Comparison of ENCODE assay signal across 15 cellular contexts in genomic region chr20:62176866-62177265, GRCh38. TPM values are rescaled to one million over a fixed set of nuclear protein-coding genes. Genes with fewer than 3 reads are reported as not detected.
DNase-seq lines count a peak whose midpoint lies in the region; ATAC-seq and TF ChIP-seq lines count a peak whose summit lies in the region.
"Had no signal": no experiment of that assay in that cellular context is flagged by ENCODE, and none has a peak within 500 bp of the region (broad histone marks: within the 10 kb centered on the region; RNA-seq: fewer than 3 reads in every experiment).

No MANE protein-coding gene starts in this region.

- no peaks in the 10 kb centered on the region for H3K9me3 Mint-ChIP-seq in activated naive CD4-positive, alpha-beta T cell treated with anti-CD3 and anti-CD28 coated beads, Interleukin-2, amount 10 ng/mL, durations not matched to agents 7 days and 5 days
- H3K9me3 Mint-ChIP-seq in effector memory CD8-positive, alpha-beta T cell: no peaks in the 10 kb centered on the region
- H3K9me3 Mint-ChIP-seq: CD14-positive monocyte; CD8-positive, alpha-beta T cell; GM23338; H9 had no signal

- no peak overlapping the region for H3K27ac Mint-ChIP-seq in activated naive CD4-positive, alpha-beta T cell treated with anti-CD3 and anti-CD28 coated beads, Interleukin-2, amount 10 ng/mL, durations not matched to agents 7 days and 5 days
- no peak overlapping the region for H3K27ac Mint-ChIP-seq in effector memory CD8-positive, alpha-beta T cell
- H3K27ac Mint-ChIP-seq: CD8-positive, alpha-beta T cell; GM23338 had no signal

- H3K4me1 ChIP-seq in left ventricle myocardium inferior: peaks cover 4% of the 10 kb centered on the region
- H3K4me1 ChIP-seq in RWPE2 (ENCODE audit: insufficient read depth, poor library complexity, severe bottlenecking): peaks cover 3% of the 10 kb centered on the region
- H3K4me1 ChIP-seq in right lobe of liver: peaks cover 0 to 34% (median 2%) of the 10 kb centered on the region in 4 donors

- TF ChIP-seq CTCF in left ventricle myocardium inferior (IDR thresholded peaks at IDR 0.05; ENCODE audit: borderline replicate concordance) (no peak), RWPE2 (IDR thresholded peaks at IDR 0.05; ENCODE audit: poor library complexity, severe bottlenecking) (no peak), right lobe of liver (IDR thresholded peaks at IDR 0.05) (no peak)

- peaks cover 4% of the 10 kb centered on the region for H3K4me1 Mint-ChIP-seq in activated naive CD4-positive, alpha-beta T cell treated with anti-CD3 and anti-CD28 coated beads, Interleukin-2, amount 10 ng/mL, durations not matched to agents 7 days and 5 days
- peaks cover 0 to 1% of the 10 kb centered on the region in 2 donors for H3K4me1 Mint-ChIP-seq in effector memory CD8-positive, alpha-beta T cell (ENCODE audit: low read depth in 2 of 2)

- intact Hi-C loops in left ventricle myocardium superior (cut with micrococcal nuclease) (no loop called here), left ventricle myocardium inferior (cut with micrococcal nuclease) (no loop called here), right lobe of liver (cut with DNase I) (no loop called here)

- H3K27ac ChIP-seq in left ventricle myocardium inferior (replicated peaks) (no peak overlapping the region), RWPE2 (ENCODE audit: poor library complexity, severe bottlenecking) (no peak overlapping the region), right lobe of liver (peak overlapping the region; percentile 95 to 99 (median 97))

- H3K27me3 ChIP-seq in left ventricle myocardium inferior (ENCODE audit: low read depth): no peaks in the 10 kb centered on the region
- H3K27me3 ChIP-seq in RWPE2 (ENCODE audit: insufficient read depth, poor library complexity, severe bottlenecking): no peaks in the 10 kb centered on the region
- H3K27me3 ChIP-seq in right lobe of liver: no peaks in the 10 kb centered on the region

- H3K9me3 ChIP-seq in left ventricle myocardium inferior (replicated peaks): no peaks in the 10 kb centered on the region
- H3K9me3 ChIP-seq in RWPE2 (ENCODE audit: severe bottlenecking): no peaks in the 10 kb centered on the region
- H3K9me3 ChIP-seq in right lobe of liver: no peaks in the 10 kb centered on the region

- WGBS in right lobe of liver (ENCODE audit: insufficient coverage, low coverage, low lambda C conversion rate, missing lambda C conversion rate): 49% methylated on average over 8 of the region's 15 CpGs

- TF ChIP-seq POLR2A in right lobe of liver (IDR thresholded peaks at IDR 0.05): no peak

- CTCF ChIA-PET in activated naive CD4-positive, alpha-beta T cell treated with anti-CD3 and anti-CD28 coated beads, Interleukin-2, amount 10 ng/mL, durations not matched to agents 7 days and 5 days (lab: Charles Lee): no interaction called here

- peak; percentile 14 for DNase-seq in left ventricle myocardium superior
- DNase-seq in left ventricle myocardium inferior: no peak
- DNase-seq in RWPE2 (ENCODE audit: low spot score): peak; percentile 78
- peak in 2 of 3 donors; percentile 30 to 58 for DNase-seq in right lobe of liver
- DNase-seq in HuH-7.5 (ENCODE audit: low spot score): no peak
- no peak for DNase-seq in activated naive CD4-positive, alpha-beta T cell treated with anti-CD3 and anti-CD28 coated beads, Interleukin-2, amount 10 ng/mL, durations not matched to agents 7 days and 5 days
- no peak for DNase-seq in effector memory CD8-positive, alpha-beta T cell
- DNase-seq: CD8-positive, alpha-beta T cell; COR-L47; DMS153; DMS79 treated with DMSO at 0.1 percent for 48 hours; EL; H9 had no signal

- no peak overlapping the region for H3K4me3 Mint-ChIP-seq in activated naive CD4-positive, alpha-beta T cell treated with anti-CD3 and anti-CD28 coated beads, Interleukin-2, amount 10 ng/mL, durations not matched to agents 7 days and 5 days
- H3K4me3 Mint-ChIP-seq in effector memory CD8-positive, alpha-beta T cell: no peak overlapping the region
- H3K4me3 Mint-ChIP-seq: CD14-positive monocyte; CD8-positive, alpha-beta T cell; GM23338; H9 had no signal

- H3K36me3 ChIP-seq in left ventricle myocardium inferior (peaks cover 61% of the 10 kb centered on the region), RWPE2 (ENCODE audit: low read depth) (peaks cover 59% of the 10 kb centered on the region), right lobe of liver (peaks cover 0 to 25% (median 2%) of the 10 kb centered on the region in 4 donors)

- no peaks in the 10 kb centered on the region for H3K27me3 Mint-ChIP-seq in activated naive CD4-positive, alpha-beta T cell treated with anti-CD3 and anti-CD28 coated beads, Interleukin-2, amount 10 ng/mL, durations not matched to agents 7 days and 5 days
- no peaks in the 10 kb centered on the region for H3K27me3 Mint-ChIP-seq in effector memory CD8-positive, alpha-beta T cell

- no peak overlapping the region for H3K4me3 ChIP-seq in left ventricle myocardium inferior
- no peak overlapping the region for H3K4me3 ChIP-seq in RWPE2 (ENCODE audit: severe bottlenecking)
- no peak overlapping the region for H3K4me3 ChIP-seq in right lobe of liver
- H3K4me3 ChIP-seq: GM23338 had no signal

- ATAC-seq in left ventricle myocardium superior (no peak), RWPE2 (ENCODE audit: low read depth) (no peak), right lobe of liver (no peak)
- no peak for ATAC-seq in effector memory CD8-positive, alpha-beta T cell (replicated peaks)
- ATAC-seq: CD8-positive, alpha-beta T cell; GM23338 had no signal

- H3K36me3 Mint-ChIP-seq in activated naive CD4-positive, alpha-beta T cell treated with anti-CD3 and anti-CD28 coated beads, Interleukin-2, amount 10 ng/mL, durations not matched to agents 7 days and 5 days: peaks cover 8% of the 10 kb centered on the region
- H3K36me3 Mint-ChIP-seq in effector memory CD8-positive, alpha-beta T cell (ENCODE audit: insufficient read depth): peaks cover 12% of the 10 kb centered on the region

RNA-seq across cellular contexts. Expression of gene MTG2, which starts 6.0 kb away (rescaled TPM):
- total RNA-seq in left ventricle myocardium superior (27.3 TPM), left ventricle myocardium inferior (25.9 TPM), right lobe of liver (10 to 100 TPM; 27.0 to 45.6 (median 31.8) TPM)

RNA-seq across cellular contexts. Expression of gene SS18L1, which starts 33.3 kb away (rescaled TPM):
- total RNA-seq in left ventricle myocardium superior (10.7 TPM), left ventricle myocardium inferior (9.0 TPM), right lobe of liver (10 to 100 TPM; 14.1 to 26.5 (median 23.7) TPM)

RNA-seq across cellular contexts. Expression of gene PSMA7, which starts 33.7 kb away (rescaled TPM):
- 240 TPM for total RNA-seq in left ventricle myocardium superior
- total RNA-seq in left ventricle myocardium inferior: 233 TPM
- total RNA-seq in right lobe of liver: 100 to 1,000 TPM; 108 to 268 (median 116) TPM

RNA-seq across cellular contexts. Expression of gene HRH3, which starts 43.2 kb away (rescaled TPM):
- total RNA-seq in left ventricle myocardium superior: not detected
- not detected for total RNA-seq in left ventricle myocardium inferior
- not detected for total RNA-seq in right lobe of liver
- total RNA-seq: CD8-positive, alpha-beta T cell had no signal

RNA-seq across cellular contexts. Expression of gene LSM14B, which starts 54.6 kb away (rescaled TPM):
- 58.4 TPM for total RNA-seq in left ventricle myocardium superior
- total RNA-seq in left ventricle myocardium inferior: 51.6 TPM
- total RNA-seq in right lobe of liver: 10 to 100 TPM in 5 of 6 experiments, 1 to 10 TPM in 1; 9.5 to 19.8 (median 14.2) TPM

Comparison
In these comparisons a context has a peak if more than half of its experiments do, and no peak if none do; other contexts are left out.
1. DNase-seq: peak in left ventricle myocardium superior (single experiment), RWPE2 (single experiment) and right lobe of liver (2 of 3); none in left ventricle myocardium inferior (single experiment), HuH-7.5 (single experiment), activated naive CD4-positive, alpha-beta T cell treated with anti-CD3 and anti-CD28 coated beads, Interleukin-2, amount 10 ng/mL, durations not matched to agents 7 days and 5 days (single experiment) and effector memory CD8-positive, alpha-beta T cell (0 of 3).
2. H3K27ac ChIP-seq: peak in right lobe of liver (3 of 3); none in left ventricle myocardium inferior (single experiment) and RWPE2 (single experiment).